ENCODE assay signal across 13 cellular contexts in the genomic region with DNA sequence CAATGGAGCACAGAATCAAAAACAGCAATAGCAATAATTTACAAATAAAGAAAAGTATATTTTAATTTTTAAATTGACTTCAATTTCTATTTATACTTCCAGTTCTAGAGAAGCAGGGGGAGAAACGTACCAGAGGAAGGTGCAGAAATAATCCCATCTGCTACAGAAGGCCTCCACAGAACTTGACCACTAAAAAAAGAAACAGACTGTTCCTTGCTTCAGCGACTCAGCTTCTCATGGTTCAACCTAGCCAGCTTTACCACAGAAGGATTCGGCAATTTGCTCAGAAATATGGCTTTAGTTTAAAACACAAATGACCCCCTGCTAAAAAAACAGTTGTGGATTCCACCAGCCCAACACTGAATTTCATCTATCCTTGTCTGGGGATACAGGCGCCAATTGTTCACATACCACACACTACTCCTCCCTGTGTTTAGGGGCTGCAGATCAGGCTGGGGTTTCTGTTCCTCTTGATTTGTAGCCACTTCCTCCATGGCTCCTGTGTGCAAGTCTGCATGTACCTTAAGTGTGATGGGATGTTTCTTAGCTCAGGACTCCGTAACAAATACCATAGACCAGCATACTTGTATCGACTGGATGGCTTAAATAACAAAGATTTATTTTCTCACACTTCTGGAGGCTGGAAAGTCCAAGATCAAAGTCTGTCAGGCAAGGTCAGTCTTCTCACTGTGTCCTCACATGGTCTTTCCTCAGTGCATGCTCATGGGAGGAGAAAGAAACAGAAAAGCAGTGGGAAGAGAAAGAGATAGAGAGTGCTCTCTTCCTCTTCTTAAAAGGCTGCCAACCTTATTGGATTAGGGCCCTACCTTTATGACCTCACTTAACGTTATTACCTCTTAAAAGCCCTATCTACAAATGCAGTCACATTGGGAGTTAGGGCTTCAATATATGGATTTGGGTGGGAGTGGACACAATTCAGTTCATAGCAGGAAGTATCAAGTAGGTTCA.
DNase-seq lines count a peak whose midpoint lies in the region; ATAC-seq and TF ChIP-seq lines count a peak whose summit lies in the region.
"Had no signal": no experiment of that assay in that cellular context is flagged by ENCODE, and none has a peak within 500 bp of the region (broad histone marks: within the 10 kb centered on the region; RNA-seq: fewer than 3 reads in every experiment).

No MANE protein-coding gene starts in this region.

- ATAC-seq in GM18502 (IDR thresholded peaks at IDR 0.05; ENCODE audit: poor library complexity, unreplicated experiment) (peak; percentile 92), GM21381 (IDR thresholded peaks at IDR 0.05; ENCODE audit: unreplicated experiment) (peak; percentile 83), HG03097 (IDR thresholded peaks at IDR 0.05; ENCODE audit: low FRiP score, unreplicated experiment) (peak; percentile 84), activated B cell treated with CpG ODN at 0.5 μM for 24 hours (ENCODE audit: low read depth) (peak; percentile 85), upper lobe of left lung (ENCODE audit: low FRiP score in 2 of 2) (no peak), T-cell (replicated peaks in 1 of 4) (no peak)
- ATAC-seq: pancreas had no signal

- H3K27me3 Mint-ChIP-seq in activated B cell treated with CpG ODN at 0.5 μM for 24 hours (no peaks in the 10 kb centered on the region), T-cell (peaks cover 3 to 35% of the 10 kb centered on the region in 2 donors)
- peaks cover 6% of the 10 kb centered on the region for H3K27me3 Mint-ChIP-seq in activated T-helper 1 cell treated with anti-CD3 and anti-CD28 coated beads, Interleukin-12 subunit alpha, Interleukin-12 subunit beta, Interleukin-2, Interleukin-4 antibody, amounts not matched to agents 30 ng/mL and 10 ng/mL and 1 ng/mL, durations not matched to agents 14 hours and 24 hours and 36 hours (ENCODE audit: insufficient read depth)

- TF ChIP-seq POLR2A in upper lobe of left lung (IDR thresholded peaks at IDR 0.05): no peak

- H3K36me3 Mint-ChIP-seq in activated B cell treated with CpG ODN at 0.5 μM for 24 hours (ENCODE audit: low read depth) (no peaks in the 10 kb centered on the region), T-cell (no peaks in the 10 kb centered on the region)
- H3K36me3 Mint-ChIP-seq in activated T-helper 1 cell treated with anti-CD3 and anti-CD28 coated beads, Interleukin-12 subunit alpha, Interleukin-12 subunit beta, Interleukin-2, Interleukin-4 antibody, amounts not matched to agents 30 ng/mL and 10 ng/mL and 1 ng/mL, durations not matched to agents 14 hours and 24 hours and 36 hours (ENCODE audit: low read depth): no peaks in the 10 kb centered on the region
- H3K36me3 Mint-ChIP-seq: immature natural killer cell had no signal

- WGBS in upper lobe of left lung, 2 donors: 66 to 71% methylated on average over 6 to 7 of the region's 7 CpGs

- TF ChIP-seq EP300 in upper lobe of left lung (IDR thresholded peaks at IDR 0.05): no peak

- H3K9me3 ChIP-seq in upper lobe of left lung: no peaks in the 10 kb centered on the region
- H3K9me3 ChIP-seq: pancreas had no signal

- peak overlapping the region; percentile 38 for H3K4me3 Mint-ChIP-seq in activated B cell treated with CpG ODN at 0.5 μM for 24 hours
- no peak overlapping the region for H3K4me3 Mint-ChIP-seq in activated T-helper 1 cell treated with anti-CD3 and anti-CD28 coated beads, Interleukin-12 subunit alpha, Interleukin-12 subunit beta, Interleukin-2, Interleukin-4 antibody, amounts not matched to agents 30 ng/mL and 10 ng/mL and 1 ng/mL, durations not matched to agents 14 hours and 24 hours and 36 hours
- no peak overlapping the region for H3K4me3 Mint-ChIP-seq in T-cell
- H3K4me3 Mint-ChIP-seq: immature natural killer cell; T-helper 2 cell treated with Interferon-gamma antibody and Interleukin-4, amounts not matched to agents 5 μg/mL and 100 μg/mL, for 36 hours had no signal

- no peaks in the 10 kb centered on the region for H3K27me3 ChIP-seq in upper lobe of left lung

- POLR2A ChIA-PET in activated B cell treated with CpG ODN at 0.5 μM for 24 hours (lab: Charles Lee) (no interaction called here), T-cell (lab: Charles Lee) (no interaction called here)

- peak overlapping the region; percentile 70 for H3K27ac Mint-ChIP-seq in activated B cell treated with CpG ODN at 0.5 μM for 24 hours
- H3K27ac Mint-ChIP-seq in activated T-helper 1 cell treated with anti-CD3 and anti-CD28 coated beads, Interleukin-12 subunit alpha, Interleukin-12 subunit beta, Interleukin-2, Interleukin-4 antibody, amounts not matched to agents 30 ng/mL and 10 ng/mL and 1 ng/mL, durations not matched to agents 14 hours and 24 hours and 36 hours: no peak overlapping the region
- H3K27ac Mint-ChIP-seq in T-cell: no peak overlapping the region
- H3K27ac Mint-ChIP-seq: immature natural killer cell; T-helper 2 cell treated with Interferon-gamma antibody and Interleukin-4, amounts not matched to agents 5 μg/mL and 100 μg/mL, for 36 hours had no signal

- H3K4me1 Mint-ChIP-seq in activated B cell treated with CpG ODN at 0.5 μM for 24 hours (peaks cover 19% of the 10 kb centered on the region), T-cell (no peaks in the 10 kb centered on the region)
- H3K4me1 Mint-ChIP-seq in activated T-helper 1 cell treated with anti-CD3 and anti-CD28 coated beads, Interleukin-12 subunit alpha, Interleukin-12 subunit beta, Interleukin-2, Interleukin-4 antibody, amounts not matched to agents 30 ng/mL and 10 ng/mL and 1 ng/mL, durations not matched to agents 14 hours and 24 hours and 36 hours (ENCODE audit: low read depth): no peaks in the 10 kb centered on the region
- H3K4me1 Mint-ChIP-seq: immature natural killer cell had no signal

- no peaks in the 10 kb centered on the region for H3K36me3 ChIP-seq in upper lobe of left lung
- H3K36me3 ChIP-seq: pancreas had no signal

- TF ChIP-seq CTCF in activated B cell treated with CpG ODN at 0.5 μM for 24 hours (IDR thresholded peaks at IDR 0.05) (no peak), upper lobe of left lung (IDR thresholded peaks at IDR 0.05) (no peak)

- no peak overlapping the region for H3K27ac ChIP-seq in upper lobe of left lung
- H3K27ac ChIP-seq: pancreas had no signal

- no peak for DNase-seq in activated B cell treated with CpG ODN at 0.5 μM for 24 hours
- DNase-seq in cerebellum (ENCODE audit: low spot score): no peak
- no peak for DNase-seq in activated T-helper 1 cell treated with anti-CD3 and anti-CD28 coated beads, Interleukin-12 subunit alpha, Interleukin-12 subunit beta, Interleukin-2, Interleukin-4 antibody, amounts not matched to agents 30 ng/mL and 10 ng/mL and 1 ng/mL, durations not matched to agents 14 hours and 24 hours and 36 hours (ENCODE audit: low spot score)
- no peak for DNase-seq in upper lobe of left lung
- no peak for DNase-seq in T-cell
- DNase-seq: activated naive CD4-positive, alpha-beta T cell treated with Interleukin-2 at 50 U/mL for 16 hours; immature natural killer cell; NCI-H2227 treated with DMSO at 0.1 percent for 48 hours; pancreas had no signal

- CTCF ChIA-PET in activated B cell treated with CpG ODN at 0.5 μM for 24 hours (lab: Charles Lee) (no interaction called here), T-cell (lab: Charles Lee) (no interaction called here)

- no peak overlapping the region for H3K4me3 ChIP-seq in upper lobe of left lung
- H3K4me3 ChIP-seq: pancreas had no signal

- H3K9me3 Mint-ChIP-seq in activated B cell treated with CpG ODN at 0.5 μM for 24 hours (no peaks in the 10 kb centered on the region), T-cell (no peaks in the 10 kb centered on the region)
- H3K9me3 Mint-ChIP-seq in activated T-helper 1 cell treated with anti-CD3 and anti-CD28 coated beads, Interleukin-12 subunit alpha, Interleukin-12 subunit beta, Interleukin-2, Interleukin-4 antibody, amounts not matched to agents 30 ng/mL and 10 ng/mL and 1 ng/mL, durations not matched to agents 14 hours and 24 hours and 36 hours: no peaks in the 10 kb centered on the region
- H3K9me3 Mint-ChIP-seq: immature natural killer cell; T-helper 2 cell treated with Interferon-gamma antibody and Interleukin-4, amounts not matched to agents 5 μg/mL and 100 μg/mL, for 36 hours had no signal

- H3K4me1 ChIP-seq in upper lobe of left lung: no peaks in the 10 kb centered on the region
- H3K4me1 ChIP-seq: pancreas had no signal

- intact Hi-C loops in activated B cell treated with CpG ODN at 0.5 μM for 24 hours (cut with micrococcal nuclease): loop anchor here (1.0 kb wide), 1 partner anchor 80 kb away; no protein-coding TSS in a partner anchor
- intact Hi-C loops in activated T-helper 1 cell treated with anti-CD3 and anti-CD28 coated beads, Interleukin-12 subunit alpha, Interleukin-12 subunit beta, Interleukin-2, Interleukin-4 antibody, amounts not matched to agents 30 ng/mL and 10 ng/mL and 1 ng/mL, durations not matched to agents 14 hours and 24 hours and 36 hours (cut with micrococcal nuclease): no loop called here

Comparison
In these comparisons a context has a peak if more than half of its experiments do, and no peak if none do; other contexts are left out.
1. ATAC-seq: peak in GM18502 (single experiment), GM21381 (single experiment), HG03097 (single experiment) and activated B cell treated with CpG ODN at 0.5 μM for 24 hours (single experiment); none in upper lobe of left lung (0 of 2) and T-cell (0 of 4).